ENCODE assay signal across 8 cellular contexts in genomic region chr1:109193653-109194590, GRCh38. TPM values are rescaled to one million over a fixed set of nuclear protein-coding genes. Genes with fewer than 3 reads are reported as not detected.
A peak's percentile ranks its signal among the peaks of the same experiment; 100 is the strongest.
DNase-seq lines count a peak whose midpoint lies in the region; ATAC-seq and TF ChIP-seq lines count a peak whose summit lies in the region.

No MANE protein-coding gene starts in this region.

- no peaks in the 10 kb centered on the region for H3K79me1 ChIP-seq in neuronal stem cell (ENCODE audit: low read depth, low read length)

- no peak overlapping the region for H2BK15ac ChIP-seq in neuronal stem cell (ENCODE audit: low read length)

- no TSS peak for BruUV-seq in A673 (replicated peaks; lab: Mats Ljungman, UMichigan)

- no peaks in the 10 kb centered on the region for H3K36me3 ChIP-seq in A673 (ENCODE audit: insufficient read depth, low read length, poor library complexity, severe bottlenecking)
- H3K36me3 ChIP-seq in neuronal stem cell (replicated peaks in 1 of 2; ENCODE audit: control insufficient read depth in 2 of 2, insufficient read depth in 2 of 2, low read length in 2 of 2) = no peaks in the 10 kb centered on the region

- H3K23ac ChIP-seq in neuronal stem cell (ENCODE audit: low read depth, low read length, poor library complexity) = no peak overlapping the region

- DNase-seq in A673 (ENCODE audit: low spot score) = peak; percentile 50
- peak; percentile 21 for DNase-seq in NCI-H1105 (lab: John Stamatoyannopoulos, UW)
- peak; percentile 58 for DNase-seq in activated CD4-positive, CD25-positive, alpha-beta regulatory T cell treated with anti-CD3 and anti-CD28 coated beads, Interleukin-2, amount 50 U/mL, for 72 hours
- DNase-seq in ecto neural progenitor cell (ENCODE audit: low spot score) = peak; percentile 61
- peak; percentile 20 for DNase-seq in neuronal stem cell (ENCODE audit: low spot score)

- no peaks in the 10 kb centered on the region for H3K9me3 ChIP-seq in A673 (ENCODE audit: low read depth, low read length, poor library complexity, severe bottlenecking)
- no peaks in the 10 kb centered on the region for H3K9me3 ChIP-seq in neuronal stem cell (replicated peaks in 1 of 2; ENCODE audit: control insufficient read depth in 2 of 2, insufficient read depth in 1 of 2, low read depth in 1 of 2, low read length in 2 of 2)

- intact Hi-C loops in A673 (cut with micrococcal nuclease; ENCODE audit: unreplicated experiment) = no loop called here

- POLR2A ChIA-PET in A673 (lab: Charles Lee; ENCODE audit: low non-redundant PET) = interaction anchor here (0.8 kb wide), 1 partner anchor 21 kb away, joined by 3 read pairs; no protein-coding TSS in a partner anchor

- H3K4me1 ChIP-seq in A673 (ENCODE audit: insufficient read depth, low read length, poor library complexity, severe bottlenecking) = no peaks in the 10 kb centered on the region
- H3K4me1 ChIP-seq in neuronal stem cell (ENCODE audit: control insufficient read depth in 2 of 2, insufficient read depth in 1 of 2, low read depth in 1 of 2, low read length in 2 of 2) = peaks cover 0 to 8% of the 10 kb centered on the region in 2 donors

- H3K27ac ChIP-seq in A673 (ENCODE audit: low read depth, low read length, poor library complexity, severe bottlenecking) (no peak overlapping the region), neuronal stem cell (replicated peaks; ENCODE audit: low read length) (no peak overlapping the region)

- H3K14ac ChIP-seq in neuronal stem cell (ENCODE audit: low read length) = no peak overlapping the region

- H3K27me3 ChIP-seq in A673 (replicated peaks; ENCODE audit: insufficient read depth, low read depth, low read length, poor library complexity) = no peaks in the 10 kb centered on the region
- H3K27me3 ChIP-seq in neuronal stem cell (ENCODE audit: control insufficient read depth in 3 of 3, insufficient read depth in 3 of 3, low read depth in 1 of 3, low read length in 3 of 3) = no peaks in the 10 kb centered on the region

- H3K4me3 ChIP-seq in A673 (ENCODE audit: low read depth, low read length, poor library complexity, severe bottlenecking) (no peak overlapping the region), neuronal stem cell (ENCODE audit: low read length in 2 of 2) (no peak overlapping the region)

- ATAC-seq in GM21786 (IDR thresholded peaks at IDR 0.05; ENCODE audit: unreplicated experiment) (no peak), GM19035 (IDR thresholded peaks at IDR 0.05; ENCODE audit: unreplicated experiment) (no peak)

- no peak overlapping the region for H2BK12ac ChIP-seq in neuronal stem cell (ENCODE audit: low read length)

- CTCF ChIA-PET in A673 (lab: Charles Lee) = interaction anchor here (0.7 to 1.1 kb wide), 3 partner anchors 13 to 232 kb away, joined by 3 read pairs; no protein-coding TSS in a partner anchor

- H2AK5ac ChIP-seq in neuronal stem cell (ENCODE audit: low read depth, low read length) = no peak overlapping the region

- H3K4me2 ChIP-seq in neuronal stem cell (ENCODE audit: insufficient read depth, low read length, poor library complexity, severe bottlenecking) = no peak overlapping the region

- peak overlapping the region; percentile 1 for H2AFZ ChIP-seq in neuronal stem cell (ENCODE audit: low read length)

- H3K18ac ChIP-seq in neuronal stem cell (ENCODE audit: low read length) = no peak overlapping the region

- no peak overlapping the region for H4K8ac ChIP-seq in neuronal stem cell (ENCODE audit: low read depth, low read length)

- H2BK5ac ChIP-seq in neuronal stem cell (ENCODE audit: low read length) = no peak overlapping the region

- no peak overlapping the region for H3K4ac ChIP-seq in neuronal stem cell (ENCODE audit: low read length)

- peak; percentile 69 for TF ChIP-seq CTCF in A673 (conservative IDR thresholded peaks at IDR 0.05; ENCODE audit: low read depth, low read length)
- peak; percentile 83 for TF ChIP-seq CTCF in GM12874 (IDR thresholded peaks at IDR 0.05; ENCODE audit: insufficient read depth, low read depth, low read length)

- WGBS in neuronal stem cell (ENCODE audit: extremely low coverage in 2 of 2, insufficient read length in 2 of 2, insufficient replicate concordance in 1 of 2), 2 donors = no CpG with 5 or more reads among the region's 14 CpGs

- H4K91ac ChIP-seq in neuronal stem cell (ENCODE audit: low read depth, low read length, poor library complexity) = no peak overlapping the region

- no peak overlapping the region for H2BK120ac ChIP-seq in neuronal stem cell (ENCODE audit: low read depth, low read length)

- H3K9ac ChIP-seq in neuronal stem cell (ENCODE audit: low read depth, low read length, poor library complexity) = no peak overlapping the region

RNA-seq across cellular contexts. Expression of gene SARS1, which starts 19.8 kb away (rescaled TPM):
- total RNA-seq in A673 (2021) = 259 and 320 TPM in 2 replicates
- 110 TPM for polyA plus RNA-seq in neuronal stem cell (2013, experiment 1 of 2)
- polyA plus RNA-seq in neuronal stem cell (2013, experiment 2 of 2) = 109 TPM

RNA-seq across cellular contexts. Expression of gene CELSR2, which starts 55.4 kb away (rescaled TPM):
- 30.2 and 32.6 TPM in 2 replicates for total RNA-seq in A673 (2021)
- 40.0 TPM for polyA plus RNA-seq in neuronal stem cell (2013, experiment 1 of 2)
- 41.0 TPM for polyA plus RNA-seq in neuronal stem cell (2013, experiment 2 of 2)
